26 cellular contexts compared by ENCODE assay signal in the genomic region with DNA sequence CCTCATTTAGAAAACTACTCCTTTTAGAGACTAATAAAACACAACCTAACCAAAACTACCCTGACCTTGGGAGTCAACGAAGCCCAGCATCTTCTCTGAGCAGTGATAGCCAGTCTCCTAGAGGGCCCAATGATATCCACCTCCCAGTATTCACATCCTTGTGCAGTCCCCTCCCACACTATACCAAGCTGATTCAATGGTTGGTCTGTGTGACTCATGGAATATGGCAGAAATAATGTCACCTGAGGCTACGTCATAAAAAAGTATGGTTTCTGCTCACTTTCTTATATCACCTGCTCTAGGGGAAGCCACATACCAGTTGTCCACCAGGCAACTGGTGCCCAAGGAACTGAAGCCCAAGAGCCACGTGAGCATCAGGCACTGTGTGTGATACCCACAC. TPM values are rescaled to one million over a fixed set of nuclear protein-coding genes. Genes with fewer than 3 reads are reported as not detected.
DNase-seq lines count a peak whose midpoint lies in the region; ATAC-seq, FAIRE-seq and TF ChIP-seq lines count a peak whose summit lies in the region.
"Had no signal": no experiment of that assay in that cellular context is flagged by ENCODE, and none has a peak within 500 bp of the region (broad histone marks: within the 10 kb centered on the region; RNA-seq: fewer than 3 reads in every experiment).

No MANE protein-coding gene starts in this region.

- peaks cover 0 to under 1% of the 10 kb centered on the region in 2 donors for H3K4me1 Mint-ChIP-seq in effector memory CD8-positive, alpha-beta T cell (ENCODE audit: low read depth in 2 of 2)
- peaks cover under 1% of the 10 kb centered on the region for H3K4me1 Mint-ChIP-seq in Calu3 (ENCODE audit: low read depth, unreplicated experiment)
- H3K4me1 Mint-ChIP-seq: central memory CD8-positive, alpha-beta T cell had no signal

- H3K4me3 ChIP-seq in HepG2 (replicated peaks in 1 of 3; ENCODE audit: insufficient read depth in 1 of 3, low read depth in 2 of 3, low read length in 3 of 3) (no peak overlapping the region), right lobe of liver (no peak overlapping the region), Panc1 (ENCODE audit: low read depth in 2 of 2, low read length in 2 of 2) (no peak overlapping the region), subcutaneous abdominal adipose tissue (ENCODE audit: low read depth in 1 of 5, low read length in 5 of 5) (no peak overlapping the region), left lung (no peak overlapping the region)
- H3K4me3 ChIP-seq: dorsolateral prefrontal cortex, tibial nerve had no signal

- TF ChIP-seq POLR2A in HepG2 (IDR thresholded peaks at IDR 0.05; ENCODE audit: insufficient read depth in 1 of 2, low read depth in 2 of 2, low read length in 2 of 2): no peak
- TF ChIP-seq POLR2A in right lobe of liver (IDR thresholded peaks at IDR 0.05): no peak

- TF ChIP-seq CTCF in HepG2 (CRISPR knock-in tag; IDR thresholded peaks at IDR 0.05) (no peak), right lobe of liver (IDR thresholded peaks at IDR 0.05) (no peak), Panc1 (IDR thresholded peaks at IDR 0.05) (no peak), Calu3 (IDR thresholded peaks at IDR 0.05; ENCODE audit: unreplicated experiment) (no peak), left lung (IDR thresholded peaks at IDR 0.05) (no peak)

- H3K9ac ChIP-seq in HepG2 (ENCODE audit: insufficient read depth, low read depth, low read length): no peak overlapping the region
- H3K9ac ChIP-seq in subcutaneous abdominal adipose tissue (ENCODE audit: low read length in 5 of 5): no peak overlapping the region
- H3K9ac ChIP-seq: parathyroid adenoma had no signal

- H3K9me3 ChIP-seq in HepG2 (ENCODE audit: low read length): no peaks in the 10 kb centered on the region
- no peaks in the 10 kb centered on the region for H3K9me3 ChIP-seq in right lobe of liver
- no peaks in the 10 kb centered on the region for H3K9me3 ChIP-seq in Panc1 (ENCODE audit: control insufficient read depth, insufficient read depth, low read depth, low read length)
- H3K9me3 ChIP-seq in subcutaneous abdominal adipose tissue (ENCODE audit: control insufficient read depth in 5 of 5, low read length in 5 of 5): no peaks in the 10 kb centered on the region
- no peaks in the 10 kb centered on the region for H3K9me3 ChIP-seq in left lung
- H3K9me3 ChIP-seq: tibial nerve had no signal

- POLR2A ChIA-PET in HepG2 (lab: Yijun Ruan, JAX) (no interaction called here), Panc1 (lab: Charles Lee) (no interaction called here)

- H3K27ac Mint-ChIP-seq in effector memory CD8-positive, alpha-beta T cell: peak overlapping the region; percentile 55 to 63
- H3K27ac Mint-ChIP-seq in Calu3 (ENCODE audit: unreplicated experiment): no peak overlapping the region
- H3K27ac Mint-ChIP-seq: CD4-positive, CD25-positive, alpha-beta regulatory T cell; stimulated activated naive B cell treated with anti-CD40 and anti-IgM and Interleukin-4, amounts not matched to agents 10 μg/mL and 1 μg/mL and 100 μg/mL, for 72 hours; T-cell had no signal

- H3K27ac ChIP-seq in HepG2 (ENCODE audit: extremely low read length, insufficient read depth, low read length) (no peak overlapping the region), right lobe of liver (no peak overlapping the region), Panc1 (ENCODE audit: low read length) (no peak overlapping the region), subcutaneous abdominal adipose tissue (ENCODE audit: low read depth, low read length) (peak overlapping the region; percentile 86), left lung (no peak overlapping the region)
- H3K27ac ChIP-seq: dorsolateral prefrontal cortex, epithelial cell of prostate, parathyroid adenoma, tibial nerve had no signal

- intact Hi-C loops in HepG2 (cut with micrococcal nuclease; ENCODE audit: unreplicated experiment) (no loop called here), right lobe of liver (cut with DNase I) (no loop called here), Panc1 (cut with micrococcal nuclease; ENCODE audit: unreplicated experiment) (no loop called here), Calu3 (cut with micrococcal nuclease; ENCODE audit: unreplicated experiment) (no loop called here), left lung (cut with DNase I) (no loop called here)

- peaks cover 52% of the 10 kb centered on the region for H3K36me3 Mint-ChIP-seq in effector memory CD8-positive, alpha-beta T cell (ENCODE audit: insufficient read depth)
- peaks cover 30% of the 10 kb centered on the region for H3K36me3 Mint-ChIP-seq in Calu3 (ENCODE audit: insufficient read depth, unreplicated experiment)

- H3K4me3 Mint-ChIP-seq in effector memory CD8-positive, alpha-beta T cell: no peak overlapping the region
- H3K4me3 Mint-ChIP-seq in Calu3 (ENCODE audit: low read depth, unreplicated experiment): no peak overlapping the region
- H3K4me3 Mint-ChIP-seq: CD4-positive, CD25-positive, alpha-beta regulatory T cell; central memory CD8-positive, alpha-beta T cell; stimulated activated naive B cell treated with anti-CD40 and anti-IgM and Interleukin-4, amounts not matched to agents 10 μg/mL and 1 μg/mL and 100 μg/mL, for 72 hours; T-cell had no signal

- FAIRE-seq in HepG2 (lab: Jason Lieb, UNC): no peak
- FAIRE-seq: G401.6, keratinocyte had no signal

- H3K9me3 Mint-ChIP-seq in effector memory CD8-positive, alpha-beta T cell: no peaks in the 10 kb centered on the region
- H3K9me3 Mint-ChIP-seq in Calu3 (ENCODE audit: low read depth, unreplicated experiment): no peaks in the 10 kb centered on the region
- H3K9me3 Mint-ChIP-seq: CD4-positive, CD25-positive, alpha-beta regulatory T cell; central memory CD8-positive, alpha-beta T cell; stimulated activated naive B cell treated with anti-CD40 and anti-IgM and Interleukin-4, amounts not matched to agents 10 μg/mL and 1 μg/mL and 100 μg/mL, for 72 hours; T-cell had no signal

- H4K20me1 ChIP-seq in HepG2 (ENCODE audit: insufficient read depth, low read length): no peaks in the 10 kb centered on the region

- H3K79me2 ChIP-seq in HepG2 (ENCODE audit: insufficient read depth, low read length): no peaks in the 10 kb centered on the region
- H3K79me2 ChIP-seq: parathyroid adenoma had no signal

- TF ChIP-seq EP300 in HepG2 (IDR thresholded peaks at IDR 0.05; ENCODE audit: low read depth in 2 of 2, low read length in 2 of 2) (no peak), HepG2 (CRISPR knock-in tag; IDR thresholded peaks at IDR 0.05; ENCODE audit: borderline replicate concordance) (no peak)

- H3K27me3 Mint-ChIP-seq in effector memory CD8-positive, alpha-beta T cell: no peaks in the 10 kb centered on the region
- H3K27me3 Mint-ChIP-seq in Calu3 (ENCODE audit: unreplicated experiment): no peaks in the 10 kb centered on the region
- H3K27me3 Mint-ChIP-seq: CD4-positive, CD25-positive, alpha-beta regulatory T cell; central memory CD8-positive, alpha-beta T cell; stimulated activated naive B cell treated with anti-CD40 and anti-IgM and Interleukin-4, amounts not matched to agents 10 μg/mL and 1 μg/mL and 100 μg/mL, for 72 hours; T-cell had no signal

- no peak overlapping the region for H2AFZ ChIP-seq in HepG2 (ENCODE audit: low read length)
- H2AFZ ChIP-seq: parathyroid adenoma had no signal

- no peak overlapping the region for H3K4me2 ChIP-seq in HepG2 (ENCODE audit: low read depth, low read length)

- no peak for DNase-seq in HepG2 (ENCODE audit: low spot score)
- no peak for DNase-seq in right lobe of liver
- DNase-seq in Panc1 (ENCODE audit: low read depth, low spot score): no peak
- no peak for DNase-seq in effector memory CD8-positive, alpha-beta T cell
- no peak for DNase-seq in Calu3
- no peak for DNase-seq in left lung
- DNase-seq: anterior cingulate cortex; CD4-positive, CD25-positive, alpha-beta regulatory T cell; DMS 273 treated with DMSO at 0.1 percent for 48 hours; dorsolateral prefrontal cortex; foreskin fibroblast; KG1; NCI-H1694 treated with DMSO at 0.1 percent for 48 hours; NCI-H774; OCI-M1; SIG-M5; stimulated activated naive B cell treated with anti-CD40 and anti-IgM and Interleukin-4, amounts not matched to agents 10 μg/mL and 1 μg/mL and 100 μg/mL, for 72 hours; T-cell had no signal

- peaks cover 13% of the 10 kb centered on the region for H3K4me1 ChIP-seq in HepG2 (ENCODE audit: insufficient read depth, low read length)
- no peaks in the 10 kb centered on the region for H3K4me1 ChIP-seq in right lobe of liver
- no peaks in the 10 kb centered on the region for H3K4me1 ChIP-seq in Panc1 (ENCODE audit: control insufficient read depth, insufficient read depth, low read length)
- peaks cover 0 to 38% (median 21%) of the 10 kb centered on the region in 5 donors for H3K4me1 ChIP-seq in subcutaneous abdominal adipose tissue (ENCODE audit: control insufficient read depth in 5 of 5, insufficient read depth in 5 of 5, low read length in 5 of 5)
- H3K4me1 ChIP-seq in left lung: no peaks in the 10 kb centered on the region
- H3K4me1 ChIP-seq: parathyroid adenoma had no signal

- in situ Hi-C loops in HepG2 (cut with HindIII; ENCODE audit: extremely low pct_ligation_motif_present, low pct_unique_long_range_greater_than_20kb) (no loop called here), Panc1 (cut with HindIII; ENCODE audit: low pct_unique_long_range_greater_than_20kb, low sequenced_read_pairs) (no loop called here)

- ATAC-seq in HepG2: peak; percentile 52
- ATAC-seq in right lobe of liver: no peak
- peak; percentile 38; the same call in 1 of the 2 replicates for ATAC-seq in Panc1
- no peak for ATAC-seq in effector memory CD8-positive, alpha-beta T cell (replicated peaks)
- ATAC-seq in GM18873 (IDR thresholded peaks at IDR 0.05; ENCODE audit: low FRiP score, unreplicated experiment): no peak
- no peak for ATAC-seq in left lung
- ATAC-seq: T-cell had no signal

- H3K36me3 ChIP-seq in HepG2 (replicated peaks in 1 of 2; ENCODE audit: control insufficient read depth in 1 of 2, insufficient read depth in 2 of 2, low read length in 2 of 2) (peaks cover 4 to 27% of the 10 kb centered on the region in 2 experiments), right lobe of liver (peaks cover 0 to 30% (median 17%) of the 10 kb centered on the region in 4 donors), Panc1 (ENCODE audit: control insufficient read depth, insufficient read depth, low read length) (peaks cover 51% of the 10 kb centered on the region), subcutaneous abdominal adipose tissue (ENCODE audit: control insufficient read depth in 5 of 5, insufficient read depth in 5 of 5, low read length in 5 of 5) (peaks cover 10 to 28% (median 23%) of the 10 kb centered on the region in 5 donors), left lung (peaks cover 0 to 51% of the 10 kb centered on the region in 2 donors)

- TF ChIP-seq RAD21 in HepG2 (CRISPR knock-in tag; IDR thresholded peaks at IDR 0.05): no peak

- H3K27me3 ChIP-seq in HepG2 (ENCODE audit: control insufficient read depth in 1 of 2, insufficient read depth in 2 of 2, low read length in 2 of 2) (no peaks in the 10 kb centered on the region), right lobe of liver (no peaks in the 10 kb centered on the region), Panc1 (ENCODE audit: control insufficient read depth, insufficient read depth, low read length) (no peaks in the 10 kb centered on the region), subcutaneous abdominal adipose tissue (ENCODE audit: control insufficient read depth in 5 of 5, insufficient read depth in 4 of 5, low read length in 5 of 5) (no peaks in the 10 kb centered on the region), left lung (no peaks in the 10 kb centered on the region)
- H3K27me3 ChIP-seq: dorsolateral prefrontal cortex, tibial nerve had no signal

- BruUV-seq in HepG2 (replicated peaks; lab: Mats Ljungman, UMichigan) (no TSS peak), Panc1 (replicated peaks; lab: Mats Ljungman, UMichigan) (no TSS peak), Calu3 (replicated peaks; lab: Mats Ljungman, UMichigan) (no TSS peak)

- CTCF ChIA-PET in HepG2 (lab: Yijun Ruan, JAX; ENCODE audit: low intra/inter-chr PET ratio, low total read pairs) (no interaction called here), Panc1 (lab: Charles Lee) (no interaction called here), Calu3 (lab: Charles Lee) (no interaction called here)

- 94% methylated on average over 2 of the region's 3 CpGs for whole genome bisulfite sequencing in HepG2 (ENCODE audit: low lambda C conversion rate)
- WGBS in right lobe of liver (ENCODE audit: insufficient coverage, low coverage, low lambda C conversion rate, missing lambda C conversion rate): 96% methylated on average over 3 of the region's 3 CpGs

RNA-seq across cellular contexts. Expression of a gene that starts 21.4 kb away (rescaled TPM):
- total RNA-seq in HepG2 (2016; rRNA removed; fragmentation: Illumina TruSeq; extraction: Trizol): 6.3 and 13.3 TPM in 2 replicates
- total RNA-seq in HepG2 (2016; cell fraction: cytosol; rRNA removed; fragmentation: Illumina TruSeq; extraction: Trizol; ENCODE audit: low read depth): 0.81 and 1.1 TPM in 2 replicates
- 6.2 and 13.4 TPM in 2 replicates for total RNA-seq in HepG2 (2016; cell fraction: insoluble cytoplasmic fraction; rRNA removed; fragmentation: Illumina TruSeq; extraction: Trizol)
- 3.6 and 3.8 TPM in 2 replicates for total RNA-seq in HepG2 (2016; cell fraction: membrane; rRNA removed; fragmentation: Illumina TruSeq; extraction: Trizol)
- total RNA-seq in HepG2 (2016; cell fraction: nucleus; rRNA removed; fragmentation: Illumina TruSeq; extraction: Trizol): 8.1 and 8.9 TPM in 2 replicates
- polyA plus RNA-seq in HepG2 (2011; rRNA removed): 10.9 and 15.2 TPM in 2 replicates
- 7.1 and 10.4 TPM in 2 replicates for polyA plus RNA-seq in HepG2 (2011; cell fraction: cytosol; rRNA removed)
- 6.2 and 6.7 TPM in 2 replicates for polyA plus RNA-seq in HepG2 (2011; cell fraction: nucleus; rRNA removed)
- polyA plus RNA-seq in HepG2 (2012): 3.1 and 5.6 TPM in 2 replicates
- 0.45 and 0.46 TPM in 2 replicates for polyA plus RNA-seq in HepG2 (2016; cell fraction: cytosol; fragmentation: Illumina TruSeq; extraction: Trizol; ENCODE audit: low read depth)
- polyA plus RNA-seq in HepG2 (2016; cell fraction: insoluble cytoplasmic fraction; fragmentation: Illumina TruSeq; extraction: Trizol; ENCODE audit: low read depth): 9.5 and 9.6 TPM in 2 replicates
- polyA plus RNA-seq in HepG2 (2016; cell fraction: membrane; fragmentation: Illumina TruSeq; extraction: Trizol; ENCODE audit: low read depth): 1.2 and 1.5 TPM in 2 replicates
- 9.5 and 10.8 TPM in 2 replicates for polyA plus RNA-seq in HepG2 (2016; cell fraction: nucleus; fragmentation: Illumina TruSeq; extraction: Trizol; ENCODE audit: insufficient read depth, low read depth)
- 15.9 and 26.7 TPM in 2 replicates for polyA minus RNA-seq in HepG2 (2011; rRNA and poly(A)+ RNA removed; ENCODE audit: low replicate concordance)
- 14.4 and 15.1 TPM in 2 replicates for polyA minus RNA-seq in HepG2 (2011; cell fraction: cytosol; rRNA and poly(A)+ RNA removed)
- polyA minus RNA-seq in HepG2 (2011; cell fraction: nucleus; rRNA and poly(A)+ RNA removed): 20.2 and 23.6 TPM in 2 replicates
- total RNA-seq in right lobe of liver: 10 to 100 TPM; 12.1 to 20.3 (median 17.6) TPM
- 18.2 TPM for total RNA-seq in Panc1 (2021; ENCODE audit: unreplicated experiment)
- polyA plus RNA-seq in Panc1 (2012; ENCODE audit: insufficient read length): 4.4 TPM
- total RNA-seq in Calu3 (2022): 10.2 and 10.7 TPM in 2 replicates
- 10 to 100 TPM; 18.2 to 19.0 TPM for total RNA-seq in left lung

RNA-seq across cellular contexts. Expression of a gene that starts 28.2 kb away (rescaled TPM):
- total RNA-seq in HepG2 (2016; rRNA removed; fragmentation: Illumina TruSeq; extraction: Trizol) (233 and 352 TPM in 2 replicates), right lobe of liver (100 to 1,000 TPM in 2 of 6 experiments, 10 to 100 TPM in 4; 56.1 to 130 (median 60.9) TPM), Panc1 (2021; ENCODE audit: unreplicated experiment) (208 TPM), Calu3 (2022) (155 and 156 TPM in 2 replicates), left lung (100 to 1,000 TPM in 1 of 2 donors, 10 to 100 TPM in 1; 96.9 to 132 TPM)
- 12.6 and 14.6 TPM in 2 replicates for total RNA-seq in HepG2 (2016; cell fraction: cytosol; rRNA removed; fragmentation: Illumina TruSeq; extraction: Trizol; ENCODE audit: low read depth)
- total RNA-seq in HepG2 (2016; cell fraction: insoluble cytoplasmic fraction; rRNA removed; fragmentation: Illumina TruSeq; extraction: Trizol): 240 and 363 TPM in 2 replicates
- total RNA-seq in HepG2 (2016; cell fraction: membrane; rRNA removed; fragmentation: Illumina TruSeq; extraction: Trizol): 93.6 and 101 TPM in 2 replicates
- total RNA-seq in HepG2 (2016; cell fraction: nucleus; rRNA removed; fragmentation: Illumina TruSeq; extraction: Trizol): 92.1 and 103 TPM in 2 replicates
- polyA plus RNA-seq in HepG2 (2011; rRNA removed): 30.2 and 30.3 TPM in 2 replicates
- 28.8 and 35.6 TPM in 2 replicates for polyA plus RNA-seq in HepG2 (2011; cell fraction: cytosol; rRNA removed)
- polyA plus RNA-seq in HepG2 (2011; cell fraction: nucleus; rRNA removed): 19.7 and 21.7 TPM in 2 replicates
- polyA plus RNA-seq in HepG2 (2012): 89.2 and 99.4 TPM in 2 replicates
- polyA plus RNA-seq in HepG2 (2016; cell fraction: cytosol; fragmentation: Illumina TruSeq; extraction: Trizol; ENCODE audit: low read depth): 12.6 and 13.9 TPM in 2 replicates
- 253 and 261 TPM in 2 replicates for polyA plus RNA-seq in HepG2 (2016; cell fraction: insoluble cytoplasmic fraction; fragmentation: Illumina TruSeq; extraction: Trizol; ENCODE audit: low read depth)
- 48.2 and 51.0 TPM in 2 replicates for polyA plus RNA-seq in HepG2 (2016; cell fraction: membrane; fragmentation: Illumina TruSeq; extraction: Trizol; ENCODE audit: low read depth)
- polyA plus RNA-seq in HepG2 (2016; cell fraction: nucleus; fragmentation: Illumina TruSeq; extraction: Trizol; ENCODE audit: insufficient read depth, low read depth): 111 TPM in 2 replicates
- 32.6 and 46.0 TPM in 2 replicates for polyA minus RNA-seq in HepG2 (2011; rRNA and poly(A)+ RNA removed; ENCODE audit: low replicate concordance)
- 49.0 and 66.5 TPM in 2 replicates for polyA minus RNA-seq in HepG2 (2011; cell fraction: cytosol; rRNA and poly(A)+ RNA removed)
- polyA minus RNA-seq in HepG2 (2011; cell fraction: nucleus; rRNA and poly(A)+ RNA removed): 21.6 and 26.0 TPM in 2 replicates
- 218 TPM for polyA plus RNA-seq in Panc1 (2012; ENCODE audit: insufficient read length)

RNA-seq across cellular contexts. Expression of a gene that starts 29.0 kb away (rescaled TPM):
- total RNA-seq in HepG2 (2016; rRNA removed; fragmentation: Illumina TruSeq; extraction: Trizol): 95.1 and 171 TPM in 2 replicates
- total RNA-seq in HepG2 (2016; cell fraction: cytosol; rRNA removed; fragmentation: Illumina TruSeq; extraction: Trizol; ENCODE audit: low read depth): 4.1 and 4.6 TPM in 2 replicates
- 94.7 and 166 TPM in 2 replicates for total RNA-seq in HepG2 (2016; cell fraction: insoluble cytoplasmic fraction; rRNA removed; fragmentation: Illumina TruSeq; extraction: Trizol)
- total RNA-seq in HepG2 (2016; cell fraction: membrane; rRNA removed; fragmentation: Illumina TruSeq; extraction: Trizol): 18.8 and 23.0 TPM in 2 replicates
- total RNA-seq in HepG2 (2016; cell fraction: nucleus; rRNA removed; fragmentation: Illumina TruSeq; extraction: Trizol): 48.7 and 55.1 TPM in 2 replicates
- 21.7 and 23.4 TPM in 2 replicates for polyA plus RNA-seq in HepG2 (2011; rRNA removed)
- polyA plus RNA-seq in HepG2 (2011; cell fraction: cytosol; rRNA removed): 10.7 and 17.6 TPM in 2 replicates
- 4.8 and 6.2 TPM in 2 replicates for polyA plus RNA-seq in HepG2 (2011; cell fraction: nucleus; rRNA removed)
- 17.0 and 26.8 TPM in 2 replicates for polyA plus RNA-seq in HepG2 (2012)
- 1.5 TPM in 2 replicates for polyA plus RNA-seq in HepG2 (2016; cell fraction: cytosol; fragmentation: Illumina TruSeq; extraction: Trizol; ENCODE audit: low read depth)
- 61.1 and 63.7 TPM in 2 replicates for polyA plus RNA-seq in HepG2 (2016; cell fraction: insoluble cytoplasmic fraction; fragmentation: Illumina TruSeq; extraction: Trizol; ENCODE audit: low read depth)
- 5.9 and 6.6 TPM in 2 replicates for polyA plus RNA-seq in HepG2 (2016; cell fraction: membrane; fragmentation: Illumina TruSeq; extraction: Trizol; ENCODE audit: low read depth)
- 37.6 and 38.2 TPM in 2 replicates for polyA plus RNA-seq in HepG2 (2016; cell fraction: nucleus; fragmentation: Illumina TruSeq; extraction: Trizol; ENCODE audit: insufficient read depth, low read depth)
- polyA minus RNA-seq in HepG2 (2011; rRNA and poly(A)+ RNA removed; ENCODE audit: low replicate concordance): 33.3 and 77.8 TPM in 2 replicates
- polyA minus RNA-seq in HepG2 (2011; cell fraction: cytosol; rRNA and poly(A)+ RNA removed): 39.8 and 40.8 TPM in 2 replicates
- polyA minus RNA-seq in HepG2 (2011; cell fraction: nucleus; rRNA and poly(A)+ RNA removed): 19.3 and 28.3 TPM in 2 replicates
- total RNA-seq in right lobe of liver: 10 to 100 TPM; 39.6 to 52.7 (median 47.7) TPM
- total RNA-seq in Panc1 (2021; ENCODE audit: unreplicated experiment): 89.6 TPM
- 23.8 TPM for polyA plus RNA-seq in Panc1 (2012; ENCODE audit: insufficient read length)
- 56.6 and 65.2 TPM in 2 replicates for total RNA-seq in Calu3 (2022)
- 100 to 1,000 TPM; 111 to 137 TPM for total RNA-seq in left lung

Comparison
In these comparisons a context has a peak if more than half of its experiments do, and no peak if none do; other contexts are left out.
1. ATAC-seq: peak in HepG2 (single experiment) and Panc1 (single experiment); none in right lobe of liver (0 of 4), effector memory CD8-positive, alpha-beta T cell (single experiment), GM18873 (single experiment) and left lung (single experiment).